8 cellular contexts compared by ENCODE assay signal in genomic region chr22:20857838-20858614, GRCh38.
DNase-seq lines count a peak whose midpoint lies in the region; ATAC-seq lines count a peak whose summit lies in the region.

No MANE protein-coding gene starts in this region.

- H3K27ac ChIP-seq in BLaER1: peak overlapping the region; percentile 85
- peak overlapping the region; percentile 72 for H3K27ac ChIP-seq in effector memory CD4-positive, alpha-beta T cell (ENCODE audit: insufficient read depth, low read length, poor library complexity, severe bottlenecking)

- peaks cover 55% of the 10 kb centered on the region for H4K20me1 ChIP-seq in BLaER1

- peak overlapping the region; percentile 93 for H3K4me3 ChIP-seq in BLaER1
- H3K4me3 ChIP-seq in effector memory CD4-positive, alpha-beta T cell (ENCODE audit: insufficient read depth, low read depth, low read length, poor library complexity, severe bottlenecking): peak overlapping the region; percentile 75

- H3K9me3 ChIP-seq in BLaER1: no peaks in the 10 kb centered on the region
- H3K9me3 ChIP-seq in effector memory CD4-positive, alpha-beta T cell (ENCODE audit: control insufficient read depth, low read length): no peaks in the 10 kb centered on the region

- ATAC-seq in GM19351 (IDR thresholded peaks at IDR 0.05; ENCODE audit: unreplicated experiment) (peak; percentile 50), HG03460 (IDR thresholded peaks at IDR 0.05; ENCODE audit: unreplicated experiment) (peak; percentile 47)

- peaks cover 45% of the 10 kb centered on the region for H3K4me1 ChIP-seq in BLaER1
- H3K4me1 ChIP-seq in effector memory CD4-positive, alpha-beta T cell (ENCODE audit: control insufficient read depth, insufficient read depth, low read length, poor library complexity, severe bottlenecking): peaks cover 10% of the 10 kb centered on the region

- peaks cover 22% of the 10 kb centered on the region for H3K36me3 ChIP-seq in BLaER1
- H3K36me3 ChIP-seq in effector memory CD4-positive, alpha-beta T cell (ENCODE audit: control insufficient read depth, insufficient read depth, low read length): peaks cover 5% of the 10 kb centered on the region

- no peaks in the 10 kb centered on the region for H3K27me3 ChIP-seq in BLaER1
- no peaks in the 10 kb centered on the region for H3K27me3 ChIP-seq in effector memory CD4-positive, alpha-beta T cell (replicated peaks; ENCODE audit: control insufficient read depth, insufficient read depth, low read length, poor library complexity, severe bottlenecking)

- peak; percentile 81 for DNase-seq in NCI-H774 (lab: John Stamatoyannopoulos, UW)
- peak; percentile 93 for DNase-seq in activated CD8-positive, alpha-beta memory T cell treated with anti-CD3 and anti-CD28 coated beads for 24 hours
- DNase-seq in effector memory CD4-positive, alpha-beta T cell: peak; percentile 72 to 77 (median 74)
- peak; percentile 72 for DNase-seq in medulla oblongata (ENCODE audit: extremely low spot score)
- DNase-seq in stimulated activated CD4-positive, alpha-beta T cell treated with anti-CD3 and anti-CD28 coated beads, TNF-alpha, amount 100 ng/mL, for 4 hours (ENCODE audit: low read depth in 3 of 3): peak; percentile 71 to 82 (median 75)

- peak overlapping the region; percentile 86 for H3K9ac ChIP-seq in BLaER1

- peak overlapping the region; percentile 92 for H3K4me2 ChIP-seq in BLaER1

Comparison
In these comparisons a context has a peak if more than half of its experiments do, and no peak if none do; other contexts are left out.
1. Peak in every context shown above with its lines: DNase-seq, ATAC-seq, H3K4me3 ChIP-seq and H3K27ac ChIP-seq.